In the genomic region with DNA sequence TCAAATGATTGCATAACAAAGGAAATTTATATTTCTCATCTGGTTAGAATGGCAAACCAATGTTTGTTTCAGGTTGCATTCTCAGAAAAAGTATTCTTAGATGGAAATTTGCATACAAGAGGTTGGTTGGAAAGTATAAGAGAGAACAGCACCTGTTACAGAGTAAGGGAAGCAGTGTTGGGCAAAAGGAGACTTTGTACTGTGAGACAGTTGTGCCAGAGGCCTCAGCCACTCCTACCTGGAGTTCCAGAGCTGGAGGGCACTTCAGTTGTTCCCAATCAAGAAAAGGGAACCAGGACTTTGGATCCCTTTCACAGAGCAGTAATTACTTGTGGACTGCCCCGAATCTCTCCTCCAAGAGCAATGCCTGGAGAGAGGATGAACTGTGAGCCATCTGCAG, we compare ENCODE assay signal across 16 cellular contexts.
DNase-seq lines count a peak whose midpoint lies in the region; ATAC-seq and TF ChIP-seq lines count a peak whose summit lies in the region.
"Had no signal": no experiment of that assay in that cellular context is flagged by ENCODE, and none has a peak within 500 bp of the region (broad histone marks: within the 10 kb centered on the region; RNA-seq: fewer than 3 reads in every experiment).

No MANE protein-coding gene starts in this region.

- H3K27me3 Mint-ChIP-seq in CD4-positive, alpha-beta memory T cell = no peaks in the 10 kb centered on the region

- no peaks in the 10 kb centered on the region for H3K4me1 Mint-ChIP-seq in CD4-positive, alpha-beta memory T cell

- H3K4me3 ChIP-seq in CD4-positive, alpha-beta memory T cell (ENCODE audit: low read length in 2 of 2) = no peak overlapping the region

- no peaks in the 10 kb centered on the region for H3K36me3 ChIP-seq in CD4-positive, alpha-beta memory T cell (ENCODE audit: insufficient read depth, low read length)

- no peak overlapping the region for H3K27ac ChIP-seq in CD4-positive, alpha-beta memory T cell (ENCODE audit: low read depth, low read length)
- no peak overlapping the region for H3K27ac ChIP-seq in foreskin keratinocyte

- H3K9me3 ChIP-seq in CD4-positive, alpha-beta memory T cell (ENCODE audit: control insufficient read depth in 1 of 2, low read length in 2 of 2) = no peaks in the 10 kb centered on the region

- peaks cover 0 to 13% (median 9%) of the 10 kb centered on the region in 8 donors for H3K9me3 Mint-ChIP-seq in CD4-positive, alpha-beta memory T cell

- ATAC-seq in GM18868 (IDR thresholded peaks at IDR 0.05; ENCODE audit: unreplicated experiment) (peak; percentile 22), GM21447 (IDR thresholded peaks at IDR 0.05; ENCODE audit: unreplicated experiment) (peak; percentile 64), HG03060 (IDR thresholded peaks at IDR 0.05; ENCODE audit: low read depth, unreplicated experiment) (peak; percentile 73), left lobe of liver (peak; percentile 99), foreskin keratinocyte (no peak)
- ATAC-seq: PC-3 had no signal

- no peaks in the 10 kb centered on the region for H3K27me3 ChIP-seq in CD4-positive, alpha-beta memory T cell (ENCODE audit: insufficient read depth, low read length)
- no peaks in the 10 kb centered on the region for H3K27me3 ChIP-seq in foreskin keratinocyte

- no peak for TF ChIP-seq CTCF in foreskin keratinocyte (conservative IDR thresholded peaks at IDR 0.05)

- CTCF ChIA-PET in CD4-positive, alpha-beta memory T cell (lab: Charles Lee; ENCODE audit: partially characterized antibody) = no interaction called here

- H3K27ac Mint-ChIP-seq in CD4-positive, alpha-beta memory T cell = no peak overlapping the region
- H3K27ac Mint-ChIP-seq: HFFc6; stimulated activated naive CD8-positive, alpha-beta T cell treated with anti-CD3 and anti-CD28 coated beads, Interleukin-15, Interleukin-2, amounts not matched to agents 100 ng/mL and 50 ng/mL, for 24 hours had no signal

- no peak overlapping the region for H3K4me3 Mint-ChIP-seq in CD4-positive, alpha-beta memory T cell
- H3K4me3 Mint-ChIP-seq: HFFc6; stimulated activated naive CD8-positive, alpha-beta T cell treated with anti-CD3 and anti-CD28 coated beads, Interleukin-15, Interleukin-2, amounts not matched to agents 100 ng/mL and 50 ng/mL, for 24 hours had no signal

- H3K36me3 Mint-ChIP-seq in CD4-positive, alpha-beta memory T cell = no peaks in the 10 kb centered on the region

- peak; percentile 65 for DNase-seq in left lobe of liver (ENCODE audit: low spot score)
- no peak for DNase-seq in NK-92 (lab: John Stamatoyannopoulos, UW; ENCODE audit: unreplicated experiment)
- DNase-seq in CD4-positive, alpha-beta memory T cell = no peak
- no peak for DNase-seq in foreskin keratinocyte
- no peak for DNase-seq in HT-29 (ENCODE audit: low spot score)
- DNase-seq: activated T-cell treated with anti-CD3 and anti-CD28 coated beads, Interleukin-2, amount 50 U/mL, for 48 hours; cortex of kidney; HFFc6; MV-4-11; NCI-H226; PC-3; SW 1271 had no signal

- intact Hi-C loops in CD4-positive, alpha-beta memory T cell (cut with micrococcal nuclease) = no loop called here

- POLR2A ChIA-PET in CD4-positive, alpha-beta memory T cell (lab: Charles Lee; ENCODE audit: partially characterized antibody) = no interaction called here

- no peaks in the 10 kb centered on the region for H3K4me1 ChIP-seq in CD4-positive, alpha-beta memory T cell (ENCODE audit: insufficient read depth, low read length)
- no peaks in the 10 kb centered on the region for H3K4me1 ChIP-seq in foreskin keratinocyte
